Comparison of ENCODE assay signal across 1 cellular context in genomic region chr14:57871487-57872080, GRCh38.
TF ChIP-seq lines count a peak whose summit lies in the region.

No MANE protein-coding gene starts in this region.

TF ChIP-seq in GM23338, 12 proteins besides CTCF, POLR2A, EP300 and RAD21 (continued from another document):
- TF ChIP-seq, protein P1, sequence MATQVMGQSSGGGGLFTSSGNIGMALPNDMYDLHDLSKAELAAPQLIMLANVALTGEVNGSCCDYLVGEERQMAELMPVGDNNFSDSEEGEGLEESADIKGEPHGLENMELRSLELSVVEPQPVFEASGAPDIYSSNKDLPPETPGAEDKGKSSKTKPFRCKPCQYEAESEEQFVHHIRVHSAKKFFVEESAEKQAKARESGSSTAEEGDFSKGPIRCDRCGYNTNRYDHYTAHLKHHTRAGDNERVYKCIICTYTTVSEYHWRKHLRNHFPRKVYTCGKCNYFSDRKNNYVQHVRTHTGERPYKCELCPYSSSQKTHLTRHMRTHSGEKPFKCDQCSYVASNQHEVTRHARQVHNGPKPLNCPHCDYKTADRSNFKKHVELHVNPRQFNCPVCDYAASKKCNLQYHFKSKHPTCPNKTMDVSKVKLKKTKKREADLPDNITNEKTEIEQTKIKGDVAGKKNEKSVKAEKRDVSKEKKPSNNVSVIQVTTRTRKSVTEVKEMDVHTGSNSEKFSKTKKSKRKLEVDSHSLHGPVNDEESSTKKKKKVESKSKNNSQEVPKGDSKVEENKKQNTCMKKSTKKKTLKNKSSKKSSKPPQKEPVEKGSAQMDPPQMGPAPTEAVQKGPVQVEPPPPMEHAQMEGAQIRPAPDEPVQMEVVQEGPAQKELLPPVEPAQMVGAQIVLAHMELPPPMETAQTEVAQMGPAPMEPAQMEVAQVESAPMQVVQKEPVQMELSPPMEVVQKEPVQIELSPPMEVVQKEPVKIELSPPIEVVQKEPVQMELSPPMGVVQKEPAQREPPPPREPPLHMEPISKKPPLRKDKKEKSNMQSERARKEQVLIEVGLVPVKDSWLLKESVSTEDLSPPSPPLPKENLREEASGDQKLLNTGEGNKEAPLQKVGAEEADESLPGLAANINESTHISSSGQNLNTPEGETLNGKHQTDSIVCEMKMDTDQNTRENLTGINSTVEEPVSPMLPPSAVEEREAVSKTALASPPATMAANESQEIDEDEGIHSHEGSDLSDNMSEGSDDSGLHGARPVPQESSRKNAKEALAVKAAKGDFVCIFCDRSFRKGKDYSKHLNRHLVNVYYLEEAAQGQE (IDR thresholded peaks at IDR 0.05; ENCODE audit: unreplicated experiment) = no peak
- TF ChIP-seq CREB1 (CRISPR knock-in tag; IDR thresholded peaks at IDR 0.05; ENCODE audit: low read depth) (no peak), NANOG (IDR thresholded peaks at IDR 0.05; ENCODE audit: borderline replicate concordance) (no peak), JUNB (IDR thresholded peaks at IDR 0.05; ENCODE audit: unreplicated experiment) (no peak), ZNF462 (CRISPR knock-in tag; IDR thresholded peaks at IDR 0.05) (no peak), ZNF331 (CRISPR knock-in tag; IDR thresholded peaks at IDR 0.05; ENCODE audit: low read depth) (no peak), EZH2 (IDR thresholded peaks at IDR 0.05; ENCODE audit: low read depth, unreplicated experiment) (no peak)
- TF ChIP-seq, protein P2, sequence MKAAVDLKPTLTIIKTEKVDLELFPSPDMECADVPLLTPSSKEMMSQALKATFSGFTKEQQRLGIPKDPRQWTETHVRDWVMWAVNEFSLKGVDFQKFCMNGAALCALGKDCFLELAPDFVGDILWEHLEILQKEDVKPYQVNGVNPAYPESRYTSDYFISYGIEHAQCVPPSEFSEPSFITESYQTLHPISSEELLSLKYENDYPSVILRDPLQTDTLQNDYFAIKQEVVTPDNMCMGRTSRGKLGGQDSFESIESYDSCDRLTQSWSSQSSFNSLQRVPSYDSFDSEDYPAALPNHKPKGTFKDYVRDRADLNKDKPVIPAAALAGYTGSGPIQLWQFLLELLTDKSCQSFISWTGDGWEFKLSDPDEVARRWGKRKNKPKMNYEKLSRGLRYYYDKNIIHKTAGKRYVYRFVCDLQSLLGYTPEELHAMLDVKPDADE (IDR thresholded peaks at IDR 0.05) = no peak
TF ChIP-seq in GM23338: peak in this region for 0.
